In genomic region chr12:65556676-65557424, GRCh38 we compare ENCODE assay signal across 8 cellular contexts.
A peak's percentile ranks its signal among the peaks of the same experiment; 100 is the strongest.
DNase-seq lines count a peak whose midpoint lies in the region; ATAC-seq and TF ChIP-seq lines count a peak whose summit lies in the region.

No MANE protein-coding gene starts in this region.

- peaks cover 0 to 2% of the 10 kb centered on the region in 2 donors for H3K4me1 ChIP-seq in lung (ENCODE audit: control insufficient read depth in 2 of 2, insufficient read depth in 2 of 2, low read length in 2 of 2)

- peak; percentile 57 to 92 (median 82) for TF ChIP-seq CTCF in dorsolateral prefrontal cortex (IDR thresholded peaks at IDR 0.05 in 54 of 56, conservative IDR thresholded peaks at IDR 0.05 in 2 of 56; ENCODE audit: low read depth in 1 of 56, partially characterized antibody in 56 of 56)
- peak; percentile 82 for TF ChIP-seq CTCF in lung (IDR thresholded peaks at IDR 0.05; ENCODE audit: control extremely low read depth, extremely low read depth)

- 27 to 29% methylated on average over 22 of the region's 22 CpGs for WGBS in lung, 2 donors

- H3K9me3 ChIP-seq in lung (ENCODE audit: control insufficient read depth in 2 of 2, insufficient read depth in 1 of 2, low read length in 1 of 2): no peaks in the 10 kb centered on the region

- H3K27me3 ChIP-seq in dorsolateral prefrontal cortex: peaks cover 0 to 20% (median 4%) of the 10 kb centered on the region in 45 donors
- H3K27me3 ChIP-seq in lung (ENCODE audit: control insufficient read depth, insufficient read depth): no peaks in the 10 kb centered on the region

- peak; percentile 84 for DNase-seq in Ammon's horn (ENCODE audit: low spot score)
- DNase-seq in NCI-H510A treated with DMSO at 0.1 percent for 48 hours (lab: John Stamatoyannopoulos, UW): peak; percentile 85
- DNase-seq in activated CD4-positive, alpha-beta T cell treated with anti-CD3 and anti-CD28 coated beads, Interleukin-2, amount 50 U/mL, for 24 hours (ENCODE audit: low read depth in 1 of 2, low spot score in 1 of 2): peak; percentile 38 to 55
- peak; percentile 56 to 80 (median 70) for DNase-seq in dorsolateral prefrontal cortex
- peak; percentile 82 for DNase-seq in lung (ENCODE audit: low spot score)
- DNase-seq in stimulated activated CD8-positive, alpha-beta memory T cell treated with anti-CD3 and anti-CD28 coated beads, Interleukin-15, amount 100 ng/mL, for 24 hours (ENCODE audit: low read depth): peak; percentile 29

- H3K27ac ChIP-seq in dorsolateral prefrontal cortex (no peak overlapping the region), lung (ENCODE audit: low read depth in 1 of 2, low read length in 1 of 2) (no peak overlapping the region)

- H3K36me3 ChIP-seq in lung (ENCODE audit: control insufficient read depth in 2 of 2, insufficient read depth in 2 of 2, low read length in 2 of 2): no peaks in the 10 kb centered on the region

- intact Hi-C loops in dorsolateral prefrontal cortex (cut with DNase I): loop anchor here (5.0 kb wide), 1 partner anchor 530 kb away; no protein-coding TSS in a partner anchor

- H3K4me3 ChIP-seq in dorsolateral prefrontal cortex (no peak overlapping the region), lung (no peak overlapping the region)

- ATAC-seq in GM18873 (IDR thresholded peaks at IDR 0.05; ENCODE audit: low FRiP score, unreplicated experiment): peak; percentile 96
- ATAC-seq in HG03103 (IDR thresholded peaks at IDR 0.05; ENCODE audit: low read depth, unreplicated experiment): peak; percentile 99
- peak; percentile 96 for ATAC-seq in lung (ENCODE audit: insufficient read depth, low FRiP score)

Comparison
In these comparisons a context has a peak if more than half of its experiments do, and no peak if none do; other contexts are left out.
1. DNase-seq: peak in every context shown above with its lines; median percentile 85 in NCI-H510A treated with DMSO at 0.1 percent for 48 hours; 84 in Ammon's horn; 82 in lung; 70 in dorsolateral prefrontal cortex; 46 in activated CD4-positive, alpha-beta T cell treated with anti-CD3 and anti-CD28 coated beads, Interleukin-2, amount 50 U/mL, for 24 hours; 29 in stimulated activated CD8-positive, alpha-beta memory T cell treated with anti-CD3 and anti-CD28 coated beads, Interleukin-15, amount 100 ng/mL, for 24 hours.